In the genomic region with DNA sequence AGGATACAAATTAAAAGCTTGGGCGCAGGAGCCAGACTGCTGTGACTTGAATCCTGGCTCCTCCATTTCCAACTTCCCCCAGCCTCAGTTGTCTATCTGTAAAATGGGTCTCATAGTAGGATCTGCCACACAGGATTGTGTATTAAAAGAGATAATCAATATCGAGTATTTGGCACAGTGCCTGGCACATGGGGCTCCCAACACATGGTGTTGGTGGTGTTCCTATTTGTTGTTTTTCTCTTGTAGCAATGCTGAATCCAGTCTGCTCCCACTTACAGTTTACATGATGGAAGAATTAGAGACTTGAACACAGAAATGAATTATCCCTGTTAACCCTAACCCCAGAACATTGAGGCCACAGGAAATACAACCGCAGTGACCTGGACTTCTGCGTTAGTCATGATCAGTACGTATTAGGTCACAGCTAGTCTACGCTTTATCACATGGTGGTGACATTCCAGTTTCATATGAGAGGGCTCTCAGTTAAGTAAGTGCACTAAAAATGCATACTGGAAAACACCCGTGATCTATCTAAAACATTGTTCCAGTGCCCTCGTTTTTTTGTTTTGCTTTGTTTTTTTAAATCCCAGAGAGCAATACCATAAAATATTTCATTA, we compare ENCODE assay signal across 8 cellular contexts.
A peak's percentile ranks its signal among the peaks of the same experiment; 100 is the strongest.
DNase-seq lines count a peak whose midpoint lies in the region; ATAC-seq and TF ChIP-seq lines count a peak whose summit lies in the region.

No MANE protein-coding gene starts in this region.

- peak overlapping the region; percentile 23 for H3K4me3 ChIP-seq in psoas muscle

- DNase-seq in EH (ENCODE audit: low read depth) (peak; percentile 96), RPMI7951 (ENCODE audit: low read depth) (peak; percentile 84), epidermal melanocyte (ENCODE audit: insufficient read length, low spot score) (peak; percentile 40), psoas muscle (no peak), SHP77 (lab: John Stamatoyannopoulos, UW) (no peak)

- intact Hi-C loops in psoas muscle (cut with DNase I): no loop called here

- WGBS in psoas muscle, 3 donors: 34 to 47% (median 38%) methylated on average over 8 of the region's 8 CpGs

- TF ChIP-seq CTCF in psoas muscle (IDR thresholded peaks at IDR 0.05): no peak

- H3K36me3 ChIP-seq in psoas muscle (ENCODE audit: insufficient read depth in 1 of 2, low read depth in 1 of 2): peaks cover 0 to 25% of the 10 kb centered on the region in 2 donors

- H3K27me3 ChIP-seq in psoas muscle (ENCODE audit: insufficient read depth in 3 of 3, low read length in 2 of 3): no peaks in the 10 kb centered on the region

- ATAC-seq in psoas muscle: peak; percentile 65 to 79 (median 78)
- ATAC-seq in HG03378 (IDR thresholded peaks at IDR 0.05; ENCODE audit: unreplicated experiment): no peak
- ATAC-seq in HG02610 (IDR thresholded peaks at IDR 0.05; ENCODE audit: unreplicated experiment): no peak
- no peak for ATAC-seq in HG03135 (IDR thresholded peaks at IDR 0.05; ENCODE audit: unreplicated experiment)

- H3K4me1 ChIP-seq in psoas muscle: peaks cover 75% of the 10 kb centered on the region

- no peaks in the 10 kb centered on the region for H3K9me3 ChIP-seq in psoas muscle

- H3K27ac ChIP-seq in psoas muscle: peak overlapping the region; percentile 94

Comparison
In these comparisons a context has a peak if more than half of its experiments do, and no peak if none do; other contexts are left out.
1. DNase-seq: peak in EH (single experiment), RPMI7951 (single experiment) and epidermal melanocyte (single experiment); none in psoas muscle (0 of 2) and SHP77 (0 of 2).
2. ATAC-seq: peak in psoas muscle (4 of 4); none in HG03378 (single experiment), HG02610 (single experiment) and HG03135 (single experiment).